8 cellular contexts compared by ENCODE assay signal in genomic region chr10:72340510-72340895, GRCh38. TPM values are rescaled to one million over a fixed set of nuclear protein-coding genes. Genes with fewer than 3 reads are reported as not detected.
A peak's percentile ranks its signal among the peaks of the same experiment; 100 is the strongest.
DNase-seq lines count a peak whose midpoint lies in the region; ATAC-seq, FAIRE-seq and TF ChIP-seq lines count a peak whose summit lies in the region.

No MANE protein-coding gene starts in this region.

- CTCF ChIA-PET in activated B cell treated with CpG ODN at 0.5 μM for 24 hours (lab: Charles Lee), result interaction anchor here (1.1 to 9.5 kb wide), 7 partner anchors 65 to 444 kb away, joined by 4 to 172 read pairs (median 7); no protein-coding TSS in a partner anchor

- no peaks in the 10 kb centered on the region for H3K27me3 ChIP-seq in bronchial epithelial cell (ENCODE audit: control insufficient read depth, insufficient read depth, low read length)

- H3K27me3 Mint-ChIP-seq in activated B cell treated with CpG ODN at 0.5 μM for 24 hours, result no peaks in the 10 kb centered on the region

- peaks cover 19% of the 10 kb centered on the region for H3K36me3 ChIP-seq in bronchial epithelial cell (ENCODE audit: control insufficient read depth, insufficient read depth, low read length)

- H3K36me3 Mint-ChIP-seq in activated B cell treated with CpG ODN at 0.5 μM for 24 hours (ENCODE audit: low read depth), result peaks cover 55% of the 10 kb centered on the region

- DNase-seq in DMS114 treated with DMSO at 0.1 percent for 48 hours (lab: John Stamatoyannopoulos, UW; ENCODE audit: unreplicated experiment), result peak; percentile 31
- peak; percentile 76 for DNase-seq in HuH-7 (ENCODE audit: low spot score)
- peak; percentile 76 for DNase-seq in activated B cell treated with CpG ODN at 0.5 μM for 24 hours
- DNase-seq in bronchial epithelial cell (ENCODE audit: low read depth), result no peak
- peak; percentile 80 for DNase-seq in left kidney (ENCODE audit: low read depth, low spot score)
- peak; percentile 68 for DNase-seq in stimulated activated CD8-positive, alpha-beta memory T cell treated with anti-CD3 and anti-CD28 coated beads, Interleukin-4, amount 100 ng/mL, for 24 hours (ENCODE audit: low read depth)

- ATAC-seq in activated B cell treated with CpG ODN at 0.5 μM for 24 hours (ENCODE audit: low read depth), result peak; percentile 67
- ATAC-seq in GM19023 (IDR thresholded peaks at IDR 0.05; ENCODE audit: unreplicated experiment), result no peak
- no peak for ATAC-seq in GM18909 (IDR thresholded peaks at IDR 0.05; ENCODE audit: poor library complexity, unreplicated experiment)

- no peak overlapping the region for H3K27ac Mint-ChIP-seq in activated B cell treated with CpG ODN at 0.5 μM for 24 hours

- intact Hi-C loops in activated B cell treated with CpG ODN at 0.5 μM for 24 hours (cut with micrococcal nuclease), result loop anchor here (1.0 to 5.0 kb wide), 3 partner anchors 292 to 958 kb away; no protein-coding TSS in a partner anchor

- peak; percentile 81 for TF ChIP-seq CTCF in activated B cell treated with CpG ODN at 0.5 μM for 24 hours (IDR thresholded peaks at IDR 0.05)
- peak; percentile 96 for TF ChIP-seq CTCF in bronchial epithelial cell (IDR thresholded peaks at IDR 0.05; ENCODE audit: insufficient read depth, low read length, severe bottlenecking)

- FAIRE-seq in bronchial epithelial cell (lab: Jason Lieb, UNC), result no peak

- POLR2A ChIA-PET in activated B cell treated with CpG ODN at 0.5 μM for 24 hours (lab: Charles Lee), result interaction anchor here (0.8 to 35.9 kb wide), 4 partner anchors 42 to 124 kb away, joined by 3 to 1996 read pairs (median 8); partner anchors contain the start of genes ANAPC16 and ASCC1

- H3K9me3 Mint-ChIP-seq in activated B cell treated with CpG ODN at 0.5 μM for 24 hours, result no peaks in the 10 kb centered on the region

- peaks cover 41% of the 10 kb centered on the region for H3K4me1 Mint-ChIP-seq in activated B cell treated with CpG ODN at 0.5 μM for 24 hours

- no peak overlapping the region for H3K4me3 Mint-ChIP-seq in activated B cell treated with CpG ODN at 0.5 μM for 24 hours

- no peak overlapping the region for H3K4me3 ChIP-seq in bronchial epithelial cell (ENCODE audit: low read depth, low read length)

RNA-seq across cellular contexts. Expression of gene DNAJB12, which starts 14.2 kb away (rescaled TPM):
- total RNA-seq in activated B cell treated with CpG ODN at 0.5 μM for 24 hours (39.0 and 39.9 TPM in 2 replicates), bronchial epithelial cell (21.6 and 26.6 TPM in 2 replicates)
